ENCODE assay signal across 8 cellular contexts in genomic region chr3:187368251-187368733, GRCh38. TPM values are rescaled to one million over a fixed set of nuclear protein-coding genes. Genes with fewer than 3 reads are reported as not detected.
DNase-seq lines count a peak whose midpoint lies in the region; ATAC-seq and TF ChIP-seq lines count a peak whose summit lies in the region.

TSS of gene RTP4 (plus strand) at chr3:187368385. CDS start at chr3:187368442, 57 bp downstream.

- no peaks in the 10 kb centered on the region for H3K9me3 ChIP-seq in mucosa of descending colon

- DNase-seq in DMS153 (lab: John Stamatoyannopoulos, UW) (peak; percentile 10), dermis blood vessel endothelial cell (peak; percentile 51), mucosa of descending colon (peak in 2 of 3 donors; percentile 39 to 81), superior temporal gyrus (ENCODE audit: extremely low spot score) (peak; percentile 78), mesenteric fat pad (ENCODE audit: low spot score) (no peak)
- peak; percentile 33 to 46 for DNase-seq in activated CD4-positive, alpha-beta T cell treated with anti-CD3 and anti-CD28 coated beads for 4 hours

- peaks cover 15% of the 10 kb centered on the region for H3K4me1 ChIP-seq in mucosa of descending colon (ENCODE audit: low read depth)

- H3K4me3 ChIP-seq in mucosa of descending colon, result peak within 1 kb of the TSS; percentile 23

- ATAC-seq in GM19452 (IDR thresholded peaks at IDR 0.05; ENCODE audit: unreplicated experiment), result peak; percentile 94
- peak; percentile 95 for ATAC-seq in HG03521 (IDR thresholded peaks at IDR 0.05; ENCODE audit: unreplicated experiment)
- peak; percentile 93 for ATAC-seq in mucosa of descending colon

- intact Hi-C loops in mucosa of descending colon (cut with DNase I, micrococcal nuclease), result no loop called here

- H3K36me3 ChIP-seq in mucosa of descending colon (ENCODE audit: low read depth), result no peaks in the 10 kb centered on the region

- no peak for TF ChIP-seq CTCF in mucosa of descending colon (IDR thresholded peaks at IDR 0.05)

RNA-seq across cellular contexts. Expression of gene RTP4, which starts in this region (rescaled TPM):
- total RNA-seq in dermis blood vessel endothelial cell (1.7 and 3.1 TPM in 2 replicates), mucosa of descending colon (1 to 10 TPM; 6.4 to 8.5 (median 7.9) TPM), mesenteric fat pad (1.6 TPM)
